ENCODE assay signal across 12 cellular contexts in the genomic region with DNA sequence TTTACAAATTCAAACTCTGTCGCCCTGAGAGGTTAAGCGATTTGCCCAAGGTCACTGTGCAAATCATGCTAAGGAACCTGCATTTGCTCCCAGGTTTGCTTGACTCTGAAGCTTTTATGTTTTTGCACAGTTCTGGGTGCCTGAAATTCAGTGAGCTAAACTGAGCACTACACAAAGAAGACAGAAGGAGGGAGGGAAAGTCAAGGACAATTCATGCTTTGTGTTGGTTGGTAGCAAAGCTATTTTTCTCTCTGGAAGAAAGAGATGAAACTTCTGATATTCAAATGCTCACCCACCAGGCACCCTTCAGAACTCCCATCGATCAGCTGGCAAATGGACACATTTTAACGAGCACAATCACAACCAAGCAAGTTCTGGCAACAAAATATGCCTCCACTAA.
DNase-seq lines count a peak whose midpoint lies in the region; ATAC-seq and TF ChIP-seq lines count a peak whose summit lies in the region.
"Had no signal": no experiment of that assay in that cellular context is flagged by ENCODE, and none has a peak within 500 bp of the region (broad histone marks: within the 10 kb centered on the region; RNA-seq: fewer than 3 reads in every experiment).

No MANE protein-coding gene starts in this region.

- POLR2A ChIA-PET in activated CD4-positive, alpha-beta memory T cell treated with anti-CD3 and anti-CD28 coated beads, Interleukin-2, amount 10 ng/mL, durations not matched to agents 7 days and 5 days (lab: Charles Lee), result no interaction called here

- DNase-seq in foreskin melanocyte (peak; percentile 23), medulla oblongata (ENCODE audit: extremely low spot score) (peak; percentile 53), substantia nigra (lab: John Stamatoyannopoulos, UW) (peak in 3 of 49 donors; percentile 9 to 15 (median 12)), glutamatergic neuron (no peak), iPS-NIHi7 (ENCODE audit: extremely low spot score) (no peak)
- DNase-seq in activated CD4-positive, alpha-beta memory T cell treated with anti-CD3 and anti-CD28 coated beads, Interleukin-2, amount 10 ng/mL, durations not matched to agents 7 days and 5 days, result no peak
- DNase-seq: BE2C; Caco-2; CD4-positive, CD25-positive, alpha-beta regulatory T cell; H9 had no signal

- peaks cover 6% of the 10 kb centered on the region for H3K9me3 Mint-ChIP-seq in activated CD4-positive, alpha-beta memory T cell treated with anti-CD3 and anti-CD28 coated beads, Interleukin-2, amount 10 ng/mL, durations not matched to agents 7 days and 5 days
- no peaks in the 10 kb centered on the region for H3K9me3 Mint-ChIP-seq in glutamatergic neuron (ENCODE audit: unreplicated experiment)

- H3K27ac ChIP-seq in angular gyrus (ENCODE audit: low read depth, low read length), result peak overlapping the region; percentile 87
- peak overlapping the region; percentile 53 for H3K27ac ChIP-seq in substantia nigra (ENCODE audit: low read depth, low read length, poor library complexity, severe bottlenecking)

- no peaks in the 10 kb centered on the region for H3K36me3 Mint-ChIP-seq in activated CD4-positive, alpha-beta memory T cell treated with anti-CD3 and anti-CD28 coated beads, Interleukin-2, amount 10 ng/mL, durations not matched to agents 7 days and 5 days (ENCODE audit: low read depth)
- no peaks in the 10 kb centered on the region for H3K36me3 Mint-ChIP-seq in glutamatergic neuron (ENCODE audit: unreplicated experiment)
- H3K36me3 Mint-ChIP-seq: CD4-positive, CD25-positive, alpha-beta regulatory T cell had no signal

- H3K27me3 Mint-ChIP-seq in activated CD4-positive, alpha-beta memory T cell treated with anti-CD3 and anti-CD28 coated beads, Interleukin-2, amount 10 ng/mL, durations not matched to agents 7 days and 5 days, result no peaks in the 10 kb centered on the region
- H3K27me3 Mint-ChIP-seq in glutamatergic neuron (ENCODE audit: unreplicated experiment), result no peaks in the 10 kb centered on the region
- H3K27me3 Mint-ChIP-seq: CD4-positive, CD25-positive, alpha-beta regulatory T cell had no signal

- ATAC-seq in HG02623 (IDR thresholded peaks at IDR 0.05; ENCODE audit: unreplicated experiment), result no peak

- no peak overlapping the region for H3K27ac Mint-ChIP-seq in activated CD4-positive, alpha-beta memory T cell treated with anti-CD3 and anti-CD28 coated beads, Interleukin-2, amount 10 ng/mL, durations not matched to agents 7 days and 5 days
- H3K27ac Mint-ChIP-seq in glutamatergic neuron (ENCODE audit: unreplicated experiment), result no peak overlapping the region
- H3K27ac Mint-ChIP-seq: CD4-positive, CD25-positive, alpha-beta regulatory T cell; H9 had no signal

- CTCF ChIA-PET in activated CD4-positive, alpha-beta memory T cell treated with anti-CD3 and anti-CD28 coated beads, Interleukin-2, amount 10 ng/mL, durations not matched to agents 7 days and 5 days (lab: Charles Lee), result no interaction called here

- no peak for TF ChIP-seq CTCF in glutamatergic neuron (IDR thresholded peaks at IDR 0.05; ENCODE audit: partially characterized antibody, unreplicated experiment)

- no peaks in the 10 kb centered on the region for H3K4me1 Mint-ChIP-seq in activated CD4-positive, alpha-beta memory T cell treated with anti-CD3 and anti-CD28 coated beads, Interleukin-2, amount 10 ng/mL, durations not matched to agents 7 days and 5 days
- H3K4me1 Mint-ChIP-seq in glutamatergic neuron (ENCODE audit: low read depth, unreplicated experiment), result no peaks in the 10 kb centered on the region
- H3K4me1 Mint-ChIP-seq: CD4-positive, CD25-positive, alpha-beta regulatory T cell had no signal

- H3K4me3 Mint-ChIP-seq in activated CD4-positive, alpha-beta memory T cell treated with anti-CD3 and anti-CD28 coated beads, Interleukin-2, amount 10 ng/mL, durations not matched to agents 7 days and 5 days, result no peak overlapping the region
- no peak overlapping the region for H3K4me3 Mint-ChIP-seq in glutamatergic neuron (ENCODE audit: unreplicated experiment)
- H3K4me3 Mint-ChIP-seq: CD4-positive, CD25-positive, alpha-beta regulatory T cell; H9 had no signal

Comparison
In these comparisons a context has a peak if more than half of its experiments do, and no peak if none do; other contexts are left out.
1. DNase-seq: peak in foreskin melanocyte (single experiment) and medulla oblongata (single experiment); none in activated CD4-positive, alpha-beta memory T cell treated with anti-CD3 and anti-CD28 coated beads, Interleukin-2, amount 10 ng/mL, durations not matched to agents 7 days and 5 days (single experiment), glutamatergic neuron (single experiment) and iPS-NIHi7 (single experiment).